Comparison of ENCODE assay signal across 8 cellular contexts in the genomic region with DNA sequence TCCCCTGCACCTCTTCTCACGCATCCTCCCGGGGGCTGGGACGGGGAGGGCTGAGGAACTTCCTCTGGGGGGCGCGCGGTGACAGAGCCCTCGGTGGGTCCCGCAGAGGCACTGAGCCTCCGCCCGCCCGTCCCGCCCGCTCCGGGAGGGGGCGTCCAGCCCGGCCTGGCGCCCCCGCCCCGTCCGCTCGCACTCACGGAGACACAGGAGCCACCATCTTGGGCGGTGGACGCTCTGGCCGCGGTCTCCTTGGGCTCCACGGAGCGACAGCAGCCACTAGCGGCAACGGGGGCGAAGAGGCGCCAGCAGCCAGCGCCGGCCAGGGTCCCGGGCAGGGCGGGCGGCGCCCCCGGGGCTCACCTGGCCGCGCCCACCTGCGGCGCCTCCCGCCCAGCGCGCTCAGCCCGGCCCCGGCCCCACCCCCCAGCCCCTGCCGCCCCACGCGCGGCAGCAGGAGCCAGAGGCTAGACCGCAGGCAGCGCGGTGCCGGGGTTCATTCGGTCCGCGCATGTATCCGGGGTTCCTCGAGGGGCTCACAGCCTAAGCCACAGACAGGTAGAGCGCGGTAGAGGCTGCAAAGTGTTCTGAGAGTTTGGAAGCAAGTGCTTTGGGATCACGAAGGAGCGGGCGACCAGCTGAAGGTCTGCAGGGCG. TPM values are rescaled to one million over a fixed set of nuclear protein-coding genes. Genes with fewer than 3 reads are reported as not detected.
DNase-seq lines count a peak whose midpoint lies in the region; ATAC-seq and TF ChIP-seq lines count a peak whose summit lies in the region.

A gene (minus strand): TSS at position 242 of the 653 bp plus-strand sequence. CDS start 7,225 bp downstream, outside the sequence.

- 13% methylated on average over 6 of the region's 67 CpGs; no CpG with 5 or more reads in 1 of the 2 donors for WGBS in esophagus squamous epithelium, 2 donors

- H3K36me3 ChIP-seq in esophagus squamous epithelium (no peaks in the 10 kb centered on the region), thoracic aorta (no peaks in the 10 kb centered on the region)

- H3K27ac ChIP-seq in esophagus squamous epithelium (peak within 1 kb of the TSS in 2 of 4 donors; percentile 34 to 46), thoracic aorta (no peak within 1 kb of the TSS)

- TF ChIP-seq CTCF in AG09309 (IDR thresholded peaks at IDR 0.05; ENCODE audit: control insufficient read depth, insufficient read depth, low read depth, low read length, missing control alignments): peak; percentile 27
- peak in 1 of 6 experiments; percentile 18 for TF ChIP-seq CTCF in esophagus squamous epithelium (IDR thresholded peaks at IDR 0.05)
- TF ChIP-seq CTCF in thoracic aorta (IDR thresholded peaks at IDR 0.05): peak; percentile 36

- intact Hi-C loops in esophagus squamous epithelium (cut with DNase I): no loop called here

- H3K4me1 Mint-ChIP-seq in naive B cell: peaks cover 7 to 10% (median 10%) of the 10 kb centered on the region in 3 donors

- no peak for TF ChIP-seq POLR2A in esophagus squamous epithelium (IDR thresholded peaks at IDR 0.05)

- H3K9me3 ChIP-seq in esophagus squamous epithelium (no peaks in the 10 kb centered on the region), thoracic aorta (no peaks in the 10 kb centered on the region)

- peak within 1 kb of the TSS in 2 of 6 donors; percentile 62 to 81 for H3K27ac Mint-ChIP-seq in naive B cell

- no peaks in the 10 kb centered on the region for H3K36me3 Mint-ChIP-seq in naive B cell

- peak within 1 kb of the TSS; percentile 70 to 93 (median 88) for H3K4me3 Mint-ChIP-seq in naive B cell

- DNase-seq in AG09309 (ENCODE audit: low read depth) (no peak), NCI-H526 treated with DMSO at 0.1 percent for 48 hours (lab: John Stamatoyannopoulos, UW) (peak; percentile 45), activated T-cell treated with anti-CD3 and anti-CD28 coated beads for 48 hours (ENCODE audit: low read depth) (peak; percentile 29), esophagus squamous epithelium (lab: John Stamatoyannopoulos, UW) (no peak), naive B cell (peak; percentile 50), thoracic aorta (ENCODE audit: low spot score) (no peak), NCI-H1694 (lab: John Stamatoyannopoulos, UW) (no peak)

- H3K27me3 ChIP-seq in esophagus squamous epithelium (peaks cover 0 to 40% (median 0%) of the 10 kb centered on the region in 4 donors), thoracic aorta (replicated peaks; ENCODE audit: insufficient read depth) (peaks cover 4% of the 10 kb centered on the region)

- H3K27me3 Mint-ChIP-seq in naive B cell: peaks cover 13 to 59% (median 50%) of the 10 kb centered on the region in 3 donors

- ATAC-seq in GM18909 (IDR thresholded peaks at IDR 0.05; ENCODE audit: poor library complexity, unreplicated experiment): peak; percentile 47
- ATAC-seq in naive B cell (ENCODE audit: low read depth in 2 of 2): peak; percentile 81 to 83
- ATAC-seq in thoracic aorta (ENCODE audit: insufficient number of reproducible peaks, low FRiP score, low read depth): no peak

- H3K9me3 Mint-ChIP-seq in naive B cell: no peaks in the 10 kb centered on the region

- peaks cover 5 to 20% (median 12%) of the 10 kb centered on the region in 3 donors for H3K4me1 ChIP-seq in esophagus squamous epithelium
- H3K4me1 ChIP-seq in thoracic aorta (ENCODE audit: control insufficient read depth in 1 of 2, low read depth in 2 of 2): no peaks in the 10 kb centered on the region

- H3K4me3 ChIP-seq in AG09309 (ENCODE audit: control insufficient read depth, low read depth, low read length): peak within 1 kb of the TSS; percentile 50
- peak within 1 kb of the TSS; percentile 45 to 74 (median 57) for H3K4me3 ChIP-seq in esophagus squamous epithelium
- peak within 1 kb of the TSS; percentile 80 for H3K4me3 ChIP-seq in thoracic aorta

RNA-seq across cellular contexts. Expression of the gene that starts here (rescaled TPM):
- total RNA-seq in esophagus squamous epithelium (under 1 TPM in 3 of 4 donors, not detected in 1; 0.35 to 0.57 (median 0.48) TPM), thoracic aorta (under 1 TPM; 0.21 to 0.54 TPM)
- polyA plus RNA-seq in naive B cell (ENCODE audit: low read depth in 6 of 6): under 1 TPM; 0.13 to 0.87 (median 0.58) TPM

Comparison
In these comparisons a context has a peak if more than half of its experiments do, and no peak if none do; other contexts are left out.
1. Peak in DNase-seq and ATAC-seq in naive B cell; RNA of the gene not detected or under 1 TPM.
2. DNase-seq: peak in NCI-H526 treated with DMSO at 0.1 percent for 48 hours (single experiment) and activated T-cell treated with anti-CD3 and anti-CD28 coated beads for 48 hours (single experiment); none in AG09309 (single experiment), esophagus squamous epithelium (single experiment), thoracic aorta (single experiment) and NCI-H1694 (single experiment).
3. Peak in every context shown above with its lines, with median percentiles within 50 percentile points of each other: H3K4me3 ChIP-seq.